In the genomic region with DNA sequence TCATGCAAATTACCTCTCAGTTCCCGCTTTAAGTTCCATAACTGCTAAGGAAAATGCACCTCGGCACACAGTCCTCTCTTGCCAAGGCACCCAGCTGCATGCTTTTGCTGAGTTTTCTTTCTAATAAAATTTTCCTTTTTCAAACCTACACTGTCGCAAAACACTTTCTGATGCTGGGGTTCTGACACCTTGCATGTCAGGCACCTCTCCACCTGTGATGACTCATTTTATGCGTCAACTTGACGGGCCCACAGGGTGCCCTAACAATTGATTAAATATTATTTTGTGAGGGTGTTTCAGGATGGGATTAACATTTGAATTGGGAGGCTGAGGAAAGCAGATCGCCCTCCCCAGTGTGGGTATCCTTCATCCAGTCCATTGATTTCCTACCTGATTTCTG, we compare ENCODE assay signal across 1 cellular context.
TF ChIP-seq lines count a peak whose summit lies in the region.

No MANE protein-coding gene starts in this region.

TF ChIP-seq in GM23338, 12 proteins besides CTCF, POLR2A, EP300 and RAD21 (continued from another document):
- TF ChIP-seq, protein P1, sequence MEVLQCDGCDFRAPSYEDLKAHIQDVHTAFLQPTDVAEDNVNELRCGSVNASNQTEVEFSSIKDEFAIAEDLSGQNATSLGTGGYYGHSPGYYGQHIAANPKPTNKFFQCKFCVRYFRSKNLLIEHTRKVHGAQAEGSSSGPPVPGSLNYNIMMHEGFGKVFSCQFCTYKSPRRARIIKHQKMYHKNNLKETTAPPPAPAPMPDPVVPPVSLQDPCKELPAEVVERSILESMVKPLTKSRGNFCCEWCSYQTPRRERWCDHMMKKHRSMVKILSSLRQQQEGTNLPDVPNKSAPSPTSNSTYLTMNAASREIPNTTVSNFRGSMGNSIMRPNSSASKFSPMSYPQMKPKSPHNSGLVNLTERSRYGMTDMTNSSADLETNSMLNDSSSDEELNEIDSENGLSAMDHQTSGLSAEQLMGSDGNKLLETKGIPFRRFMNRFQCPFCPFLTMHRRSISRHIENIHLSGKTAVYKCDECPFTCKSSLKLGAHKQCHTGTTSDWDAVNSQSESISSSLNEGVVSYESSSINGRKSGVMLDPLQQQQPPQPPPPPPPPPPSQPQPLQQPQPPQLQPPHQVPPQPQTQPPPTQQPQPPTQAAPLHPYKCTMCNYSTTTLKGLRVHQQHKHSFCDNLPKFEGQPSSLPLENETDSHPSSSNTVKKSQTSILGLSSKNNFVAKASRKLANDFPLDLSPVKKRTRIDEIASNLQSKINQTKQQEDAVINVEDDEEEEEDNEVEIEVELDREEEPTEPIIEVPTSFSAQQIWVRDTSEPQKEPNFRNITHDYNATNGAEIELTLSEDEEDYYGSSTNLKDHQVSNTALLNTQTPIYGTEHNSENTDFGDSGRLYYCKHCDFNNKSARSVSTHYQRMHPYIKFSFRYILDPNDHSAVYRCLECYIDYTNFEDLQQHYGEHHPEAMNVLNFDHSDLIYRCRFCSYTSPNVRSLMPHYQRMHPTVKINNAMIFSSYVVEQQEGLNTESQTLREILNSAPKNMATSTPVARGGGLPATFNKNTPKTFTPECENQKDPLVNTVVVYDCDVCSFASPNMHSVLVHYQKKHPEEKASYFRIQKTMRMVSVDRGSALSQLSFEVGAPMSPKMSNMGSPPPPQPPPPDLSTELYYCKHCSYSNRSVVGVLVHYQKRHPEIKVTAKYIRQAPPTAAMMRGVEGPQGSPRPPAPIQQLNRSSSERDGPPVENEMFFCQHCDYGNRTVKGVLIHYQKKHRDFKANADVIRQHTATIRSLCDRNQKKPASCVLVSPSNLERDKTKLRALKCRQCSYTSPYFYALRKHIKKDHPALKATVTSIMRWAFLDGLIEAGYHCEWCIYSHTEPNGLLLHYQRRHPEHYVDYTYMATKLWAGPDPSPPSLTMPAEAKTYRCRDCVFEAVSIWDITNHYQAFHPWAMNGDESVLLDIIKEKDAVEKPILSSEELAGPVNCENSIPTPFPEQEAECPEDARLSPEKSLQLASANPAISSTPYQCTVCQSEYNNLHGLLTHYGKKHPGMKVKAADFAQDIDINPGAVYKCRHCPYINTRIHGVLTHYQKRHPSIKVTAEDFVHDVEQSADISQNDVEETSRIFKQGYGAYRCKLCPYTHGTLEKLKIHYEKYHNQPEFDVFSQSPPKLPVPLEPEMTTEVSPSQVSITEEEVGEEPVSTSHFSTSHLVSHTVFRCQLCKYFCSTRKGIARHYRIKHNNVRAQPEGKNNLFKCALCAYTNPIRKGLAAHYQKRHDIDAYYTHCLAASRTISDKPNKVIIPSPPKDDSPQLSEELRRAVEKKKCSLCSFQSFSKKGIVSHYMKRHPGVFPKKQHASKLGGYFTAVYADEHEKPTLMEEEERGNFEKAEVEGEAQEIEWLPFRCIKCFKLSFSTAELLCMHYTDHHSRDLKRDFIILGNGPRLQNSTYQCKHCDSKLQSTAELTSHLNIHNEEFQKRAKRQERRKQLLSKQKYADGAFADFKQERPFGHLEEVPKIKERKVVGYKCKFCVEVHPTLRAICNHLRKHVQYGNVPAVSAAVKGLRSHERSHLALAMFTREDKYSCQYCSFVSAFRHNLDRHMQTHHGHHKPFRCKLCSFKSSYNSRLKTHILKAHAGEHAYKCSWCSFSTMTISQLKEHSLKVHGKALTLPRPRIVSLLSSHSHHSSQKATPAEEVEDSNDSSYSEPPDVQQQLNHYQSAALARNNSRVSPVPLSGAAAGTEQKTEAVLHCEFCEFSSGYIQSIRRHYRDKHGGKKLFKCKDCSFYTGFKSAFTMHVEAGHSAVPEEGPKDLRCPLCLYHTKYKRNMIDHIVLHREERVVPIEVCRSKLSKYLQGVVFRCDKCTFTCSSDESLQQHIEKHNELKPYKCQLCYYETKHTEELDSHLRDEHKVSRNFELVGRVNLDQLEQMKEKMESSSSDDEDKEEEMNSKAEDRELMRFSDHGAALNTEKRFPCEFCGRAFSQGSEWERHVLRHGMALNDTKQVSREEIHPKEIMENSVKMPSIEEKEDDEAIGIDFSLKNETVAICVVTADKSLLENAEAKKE (CRISPR knock-in tag; IDR thresholded peaks at IDR 0.05) = no peak
- no peak for TF ChIP-seq NANOG (IDR thresholded peaks at IDR 0.05; ENCODE audit: borderline replicate concordance)
